Comparison of ENCODE assay signal across 1 cellular context in the genomic region with DNA sequence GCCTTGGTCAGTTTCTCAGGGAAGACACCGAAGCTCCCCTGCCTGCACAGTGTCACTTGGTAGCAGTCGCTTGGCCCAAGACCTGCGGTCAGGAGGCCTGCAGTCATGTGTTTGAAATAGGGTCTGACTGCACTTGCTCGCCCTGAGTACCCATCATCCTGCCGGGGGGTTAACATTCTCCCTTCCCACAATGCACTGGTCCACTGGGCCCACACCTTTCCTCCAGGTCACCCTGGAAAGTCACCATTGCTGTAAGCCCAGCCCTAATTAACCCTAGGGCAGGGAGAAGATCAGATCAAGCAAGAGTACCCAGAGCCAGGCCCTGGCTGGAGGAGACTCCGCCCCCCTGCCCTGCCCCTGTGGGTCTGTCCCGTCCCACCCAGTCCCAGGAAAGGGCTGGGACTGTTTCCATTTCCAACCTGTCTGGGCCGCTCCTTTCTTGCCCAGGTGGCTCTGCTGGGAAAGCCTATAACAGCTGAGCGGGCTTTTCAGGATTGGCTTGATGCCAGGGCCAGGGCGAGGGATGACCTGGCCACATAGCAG.
TF ChIP-seq lines count a peak whose summit lies in the region.

No MANE protein-coding gene starts in this region.

TF ChIP-seq in HCT116, 20 proteins besides CTCF, POLR2A, EP300 and RAD21 (continued from another document):
- TF ChIP-seq, protein P1, sequence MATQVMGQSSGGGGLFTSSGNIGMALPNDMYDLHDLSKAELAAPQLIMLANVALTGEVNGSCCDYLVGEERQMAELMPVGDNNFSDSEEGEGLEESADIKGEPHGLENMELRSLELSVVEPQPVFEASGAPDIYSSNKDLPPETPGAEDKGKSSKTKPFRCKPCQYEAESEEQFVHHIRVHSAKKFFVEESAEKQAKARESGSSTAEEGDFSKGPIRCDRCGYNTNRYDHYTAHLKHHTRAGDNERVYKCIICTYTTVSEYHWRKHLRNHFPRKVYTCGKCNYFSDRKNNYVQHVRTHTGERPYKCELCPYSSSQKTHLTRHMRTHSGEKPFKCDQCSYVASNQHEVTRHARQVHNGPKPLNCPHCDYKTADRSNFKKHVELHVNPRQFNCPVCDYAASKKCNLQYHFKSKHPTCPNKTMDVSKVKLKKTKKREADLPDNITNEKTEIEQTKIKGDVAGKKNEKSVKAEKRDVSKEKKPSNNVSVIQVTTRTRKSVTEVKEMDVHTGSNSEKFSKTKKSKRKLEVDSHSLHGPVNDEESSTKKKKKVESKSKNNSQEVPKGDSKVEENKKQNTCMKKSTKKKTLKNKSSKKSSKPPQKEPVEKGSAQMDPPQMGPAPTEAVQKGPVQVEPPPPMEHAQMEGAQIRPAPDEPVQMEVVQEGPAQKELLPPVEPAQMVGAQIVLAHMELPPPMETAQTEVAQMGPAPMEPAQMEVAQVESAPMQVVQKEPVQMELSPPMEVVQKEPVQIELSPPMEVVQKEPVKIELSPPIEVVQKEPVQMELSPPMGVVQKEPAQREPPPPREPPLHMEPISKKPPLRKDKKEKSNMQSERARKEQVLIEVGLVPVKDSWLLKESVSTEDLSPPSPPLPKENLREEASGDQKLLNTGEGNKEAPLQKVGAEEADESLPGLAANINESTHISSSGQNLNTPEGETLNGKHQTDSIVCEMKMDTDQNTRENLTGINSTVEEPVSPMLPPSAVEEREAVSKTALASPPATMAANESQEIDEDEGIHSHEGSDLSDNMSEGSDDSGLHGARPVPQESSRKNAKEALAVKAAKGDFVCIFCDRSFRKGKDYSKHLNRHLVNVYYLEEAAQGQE (IDR thresholded peaks at IDR 0.05; ENCODE audit: low read depth): no peak
- TF ChIP-seq ZNF274 (IDR thresholded peaks at IDR 0.05; ENCODE audit: low read depth, low read length) (no peak), ZFX (IDR thresholded peaks at IDR 0.05) (no peak), EZH2phosphoT487 (IDR thresholded peaks at IDR 0.05; ENCODE audit: borderline replicate concordance) (no peak), ELF1 (IDR thresholded peaks at IDR 0.05; ENCODE audit: borderline replicate concordance, low read depth) (no peak), SIN3A (IDR thresholded peaks at IDR 0.05; ENCODE audit: low read depth) (no peak), JUND (IDR thresholded peaks at IDR 0.05) (no peak), TCF7L2 (IDR thresholded peaks at IDR 0.05; ENCODE audit: borderline replicate concordance, extremely low read depth, insufficient read depth, insufficient read length) (no peak)
